Comparison of ENCODE assay signal across 9 cellular contexts in the genomic region with DNA sequence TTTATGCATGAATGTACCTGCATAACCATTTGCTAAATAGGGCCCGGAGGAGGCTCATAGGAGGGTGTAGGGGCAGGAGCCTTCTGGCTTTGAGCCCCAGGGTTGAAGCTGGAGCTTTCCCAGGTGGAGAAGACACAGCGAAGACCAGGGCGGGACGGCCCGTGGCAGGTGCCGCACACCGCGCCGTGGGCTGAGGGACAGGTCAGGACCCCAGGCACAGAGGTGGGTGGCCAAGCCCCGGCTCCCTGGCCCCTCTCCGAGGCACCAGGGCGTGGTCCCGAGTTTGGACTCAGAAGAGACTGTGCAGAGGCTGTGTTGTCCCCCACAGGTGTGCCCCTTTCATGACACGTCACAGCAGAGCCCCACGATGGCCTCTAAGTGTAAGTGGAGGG. TPM values are rescaled to one million over a fixed set of nuclear protein-coding genes. Genes with fewer than 3 reads are reported as not detected.
DNase-seq lines count a peak whose midpoint lies in the region; ATAC-seq and TF ChIP-seq lines count a peak whose summit lies in the region.
"Had no signal": no experiment of that assay in that cellular context is flagged by ENCODE, and none has a peak within 500 bp of the region (broad histone marks: within the 10 kb centered on the region; RNA-seq: fewer than 3 reads in every experiment).

No MANE protein-coding gene starts in this region.

- H3K4me3 ChIP-seq in A673 (ENCODE audit: low read depth, low read length, poor library complexity, severe bottlenecking): peak overlapping the region; percentile 13
- peak overlapping the region in 1 of 2 experiments; percentile 37 for H3K4me3 ChIP-seq in mesenchymal stem cell (ENCODE audit: insufficient read depth in 1 of 2, low read depth in 1 of 2, low read length in 2 of 2)

- H3K79me2 ChIP-seq in H9 (ENCODE audit: insufficient read depth, low read length): no peaks in the 10 kb centered on the region

- H2BK12ac ChIP-seq in H9 (ENCODE audit: insufficient read length, low read depth, low read length) (no peak overlapping the region), mesenchymal stem cell (ENCODE audit: low read length in 2 of 2) (peak overlapping the region in 1 of 2 experiments; percentile 75)

- no peak overlapping the region for H2BK120ac ChIP-seq in H9 (ENCODE audit: low read depth, low read length, poor library complexity, severe bottlenecking)
- no peak overlapping the region for H2BK120ac ChIP-seq in mesenchymal stem cell (ENCODE audit: low read depth, low read length)

- no peak overlapping the region for H3T11ph ChIP-seq in H9 (ENCODE audit: low read length)

- H4K8ac ChIP-seq in H9 (replicated peaks; ENCODE audit: insufficient read length, low read depth, low read length) (no peak overlapping the region), mesenchymal stem cell (ENCODE audit: low read length) (peak overlapping the region; percentile 93)

- H3K27me3 ChIP-seq in A673 (replicated peaks; ENCODE audit: insufficient read depth, low read depth, low read length, poor library complexity): no peaks in the 10 kb centered on the region
- H3K27me3 ChIP-seq in H9 (ENCODE audit: insufficient read depth, low read length): no peaks in the 10 kb centered on the region
- peaks cover 35 to 36% of the 10 kb centered on the region in 2 experiments for H3K27me3 ChIP-seq in mesenchymal stem cell (ENCODE audit: control insufficient read depth in 1 of 2, insufficient read depth in 1 of 2, low read length in 2 of 2)
- H3K27me3 ChIP-seq: right lobe of liver had no signal

- H4K20me1 ChIP-seq in H9 (ENCODE audit: control insufficient read depth, insufficient read depth, insufficient read length): no peaks in the 10 kb centered on the region

- peaks cover 5 to 18% of the 10 kb centered on the region in 2 experiments for H3K4me1 Mint-ChIP-seq in H9
- H3K4me1 Mint-ChIP-seq in T-helper 17 cell: peaks cover 4% of the 10 kb centered on the region
- H3K4me1 Mint-ChIP-seq in activated CD8-positive, alpha-beta T cell treated with anti-CD3 and anti-CD28 coated beads, Interleukin-2, amount 10 ng/mL, durations not matched to agents 7 days and 5 days (ENCODE audit: low read depth): peaks cover 20% of the 10 kb centered on the region

- peaks cover 15% of the 10 kb centered on the region for H3K4me1 ChIP-seq in A673 (ENCODE audit: insufficient read depth, low read length, poor library complexity, severe bottlenecking)
- no peaks in the 10 kb centered on the region for H3K4me1 ChIP-seq in H9 (ENCODE audit: insufficient read depth, low read length)
- peaks cover 19% of the 10 kb centered on the region for H3K4me1 ChIP-seq in mesenchymal stem cell (ENCODE audit: control insufficient read depth, insufficient read depth, low read depth, low read length)

- no peaks in the 10 kb centered on the region for H3K36me3 Mint-ChIP-seq in H9 (ENCODE audit: insufficient read depth in 1 of 3, low read depth in 3 of 3)
- H3K36me3 Mint-ChIP-seq in T-helper 17 cell (ENCODE audit: low read depth): no peaks in the 10 kb centered on the region
- H3K36me3 Mint-ChIP-seq in activated CD8-positive, alpha-beta T cell treated with anti-CD3 and anti-CD28 coated beads, Interleukin-2, amount 10 ng/mL, durations not matched to agents 7 days and 5 days (ENCODE audit: low read depth): no peaks in the 10 kb centered on the region

- H3K23me2 ChIP-seq in H9 (ENCODE audit: insufficient read length, low read depth, low read length, poor library complexity, severe bottlenecking): peaks cover 2% of the 10 kb centered on the region

- H3K27ac Mint-ChIP-seq in H9 (no peak overlapping the region), T-helper 17 cell (peak overlapping the region; percentile 81)
- H3K27ac Mint-ChIP-seq in activated CD8-positive, alpha-beta T cell treated with anti-CD3 and anti-CD28 coated beads, Interleukin-2, amount 10 ng/mL, durations not matched to agents 7 days and 5 days: no peak overlapping the region

- CTCF ChIA-PET in A673 (lab: Charles Lee): interaction anchor here (0.6 kb wide), 1 partner anchor 146 kb away, joined by 4 read pairs; the partner anchor contains the start of gene STK32C
- CTCF ChIA-PET in activated CD8-positive, alpha-beta T cell treated with anti-CD3 and anti-CD28 coated beads, Interleukin-2, amount 10 ng/mL, durations not matched to agents 7 days and 5 days (lab: Charles Lee): interaction anchor here (0.7 to 1.1 kb wide), 4 partner anchors 64 to 92 kb away, joined by 3 to 4 read pairs (median 3); no protein-coding TSS in a partner anchor

- no peak overlapping the region for H3K56ac ChIP-seq in H9 (ENCODE audit: insufficient read length, low read depth, low read length)

- intact Hi-C loops in A673 (cut with micrococcal nuclease; ENCODE audit: unreplicated experiment): loop anchor here (1.0 to 2.0 kb wide), 2 partner anchors 65 to 230 kb away; no protein-coding TSS in a partner anchor

- H2BK5ac ChIP-seq in H9 (ENCODE audit: insufficient read length, low read length) (no peak overlapping the region), mesenchymal stem cell (ENCODE audit: low read depth, low read length, poor library complexity, severe bottlenecking) (no peak overlapping the region)

- DNase-seq in A673 (ENCODE audit: low spot score) (no peak), H9 (no peak), T-helper 17 cell (no peak), mesenchymal stem cell (no peak), SIG-M5 treated with dmso at 0.1 percent for 504 hours (lab: John Stamatoyannopoulos, UW; ENCODE audit: unreplicated experiment) (no peak), cerebellum (ENCODE audit: low spot score) (no peak), AG08395 (ENCODE audit: low spot score) (no peak)
- no peak for DNase-seq in activated CD8-positive, alpha-beta T cell treated with anti-CD3 and anti-CD28 coated beads, Interleukin-2, amount 10 ng/mL, durations not matched to agents 7 days and 5 days

- H3K4me3 Mint-ChIP-seq in H9: no peak overlapping the region; a peak in 1 of 5 replicates
- no peak overlapping the region for H3K4me3 Mint-ChIP-seq in T-helper 17 cell
- H3K4me3 Mint-ChIP-seq in activated CD8-positive, alpha-beta T cell treated with anti-CD3 and anti-CD28 coated beads, Interleukin-2, amount 10 ng/mL, durations not matched to agents 7 days and 5 days: no peak overlapping the region

- no peak overlapping the region for H4K91ac ChIP-seq in H9 (ENCODE audit: insufficient read length, low read depth, low read length)
- peak overlapping the region; percentile 52 for H4K91ac ChIP-seq in mesenchymal stem cell (ENCODE audit: low read length)

- ATAC-seq in T-helper 17 cell: no peak
- ATAC-seq in activated CD8-positive, alpha-beta T cell treated with anti-CD3 and anti-CD28 coated beads, Interleukin-2, amount 10 ng/mL, durations not matched to agents 7 days and 5 days: no peak

- H3K4me2 ChIP-seq in H9 (ENCODE audit: insufficient read depth, insufficient read length, low read length) (peak overlapping the region; percentile 37), mesenchymal stem cell (ENCODE audit: low read length, poor library complexity, severe bottlenecking) (peak overlapping the region; percentile 3)

- no CpG with 5 or more reads among the region's 15 CpGs for WGBS in H9 (ENCODE audit: extremely low coverage, insufficient read length, low lambda C conversion rate)
- 73% methylated on average over 15 of the region's 15 CpGs for WGBS in mesenchymal stem cell

- H3K27me3 Mint-ChIP-seq in H9 (ENCODE audit: low read depth): peaks cover 12% of the 10 kb centered on the region
- no peaks in the 10 kb centered on the region for H3K27me3 Mint-ChIP-seq in T-helper 17 cell
- no peaks in the 10 kb centered on the region for H3K27me3 Mint-ChIP-seq in activated CD8-positive, alpha-beta T cell treated with anti-CD3 and anti-CD28 coated beads, Interleukin-2, amount 10 ng/mL, durations not matched to agents 7 days and 5 days (ENCODE audit: low read depth)

- H2AFZ ChIP-seq in H9 (ENCODE audit: low read length): no peak overlapping the region
- H2AFZ ChIP-seq in mesenchymal stem cell (ENCODE audit: low read depth, low read length): no peak overlapping the region

- H3K36me3 ChIP-seq in A673 (ENCODE audit: insufficient read depth, low read length, poor library complexity, severe bottlenecking): no peaks in the 10 kb centered on the region
- no peaks in the 10 kb centered on the region for H3K36me3 ChIP-seq in mesenchymal stem cell (ENCODE audit: control insufficient read depth in 1 of 2, insufficient read depth in 2 of 2, low read depth in 1 of 2, low read length in 2 of 2)
- H3K36me3 ChIP-seq: right lobe of liver had no signal

- no peaks in the 10 kb centered on the region for H3K9me3 Mint-ChIP-seq in H9
- no peaks in the 10 kb centered on the region for H3K9me3 Mint-ChIP-seq in activated CD8-positive, alpha-beta T cell treated with anti-CD3 and anti-CD28 coated beads, Interleukin-2, amount 10 ng/mL, durations not matched to agents 7 days and 5 days (ENCODE audit: insufficient read depth)

- no peak overlapping the region; the same call in 1 of the 2 replicates for H3K14ac ChIP-seq in H9 (ENCODE audit: insufficient read depth, low read length)
- H3K14ac ChIP-seq in mesenchymal stem cell (ENCODE audit: low read length in 2 of 2): no peak overlapping the region

- H3K4ac ChIP-seq in H9 (ENCODE audit: low read depth, low read length) (no peak overlapping the region), mesenchymal stem cell (ENCODE audit: low read depth in 1 of 2, low read length in 2 of 2) (no peak overlapping the region)

- H2BK15ac ChIP-seq in H9 (ENCODE audit: low read depth, low read length) (no peak overlapping the region), mesenchymal stem cell (ENCODE audit: low read depth, poor library complexity, severe bottlenecking) (no peak overlapping the region)

- H3K23ac ChIP-seq in H9 (ENCODE audit: insufficient read length, low read depth, low read length) (no peak overlapping the region), mesenchymal stem cell (ENCODE audit: low read length in 2 of 2) (no peak overlapping the region)

- H2AK5ac ChIP-seq in H9 (ENCODE audit: insufficient read length, low read length): no peak overlapping the region
- H2AK5ac ChIP-seq in mesenchymal stem cell (ENCODE audit: low read length, severe bottlenecking): no peak overlapping the region

- H3K9me3 ChIP-seq in A673 (ENCODE audit: low read depth, low read length, poor library complexity, severe bottlenecking) (no peaks in the 10 kb centered on the region), H9 (ENCODE audit: control insufficient read depth, low read depth, low read length) (no peaks in the 10 kb centered on the region), T-helper 17 cell (ENCODE audit: control insufficient read depth, low read length, poor library complexity, severe bottlenecking) (no peaks in the 10 kb centered on the region), mesenchymal stem cell (ENCODE audit: control insufficient read depth, low read length) (no peaks in the 10 kb centered on the region)
- H3K9me3 ChIP-seq: right lobe of liver had no signal

- no TSS peak for BruUV-seq in A673 (replicated peaks; lab: Mats Ljungman, UMichigan)

- H3K9ac ChIP-seq in H9 (ENCODE audit: extremely low read depth, insufficient read length, low read length): no peak overlapping the region
- peak overlapping the region; percentile 48 for H3K9ac ChIP-seq in mesenchymal stem cell (ENCODE audit: low read length)

- H3K79me1 ChIP-seq in H9 (ENCODE audit: insufficient read depth, low read depth, low read length, poor library complexity, severe bottlenecking) (no peaks in the 10 kb centered on the region), mesenchymal stem cell (replicated peaks; ENCODE audit: low read length, poor library complexity, severe bottlenecking) (no peaks in the 10 kb centered on the region)

- H4K5ac ChIP-seq in H9 (ENCODE audit: insufficient read length, low read depth, low read length): no peak overlapping the region

- TF ChIP-seq CTCF in A673 (conservative IDR thresholded peaks at IDR 0.05; ENCODE audit: low read depth, low read length) (no peak), H9 (conservative IDR thresholded peaks at IDR 0.05) (no peak; the same call in 2 of the 3 replicates)

- H3K18ac ChIP-seq in H9 (ENCODE audit: insufficient read length, low read depth, low read length) (no peak overlapping the region), mesenchymal stem cell (ENCODE audit: low read depth in 1 of 2, low read length in 2 of 2) (peak overlapping the region in 1 of 2 experiments; percentile 8)

- H2BK20ac ChIP-seq in H9 (ENCODE audit: low read depth, low read length, poor library complexity, severe bottlenecking): no peak overlapping the region

- POLR2A ChIA-PET in A673 (lab: Charles Lee; ENCODE audit: low non-redundant PET): no interaction called here
- POLR2A ChIA-PET in activated CD8-positive, alpha-beta T cell treated with anti-CD3 and anti-CD28 coated beads, Interleukin-2, amount 10 ng/mL, durations not matched to agents 7 days and 5 days (lab: Charles Lee): interaction anchor here (0.8 kb wide), 1 partner anchor 499 kb away, joined by 3 read pairs; no protein-coding TSS in a partner anchor

- no peak overlapping the region for H3K27ac ChIP-seq in A673 (ENCODE audit: low read depth, low read length, poor library complexity, severe bottlenecking)
- no peak overlapping the region for H3K27ac ChIP-seq in H9 (ENCODE audit: insufficient read length, low read depth, low read length)
- no peak overlapping the region for H3K27ac ChIP-seq in mesenchymal stem cell (ENCODE audit: low read length, poor library complexity, severe bottlenecking)

RNA-seq across cellular contexts. Expression of gene PWWP2B, which starts 56.5 kb away (rescaled TPM):
- total RNA-seq in A673 (2021): 18.6 and 21.2 TPM in 2 replicates
- total RNA-seq in H9 (2021): 9.5 and 10.0 TPM in 2 replicates
- total RNA-seq in T-helper 17 cell: 10 to 100 TPM; 15.7 to 16.7 TPM
- 9.8 TPM for polyA plus RNA-seq in mesenchymal stem cell (2013, experiment 1 of 2)
- polyA plus RNA-seq in mesenchymal stem cell (2013, experiment 2 of 2): 9.5 TPM
- total RNA-seq in cerebellum: 4.7 TPM
- total RNA-seq in activated CD8-positive, alpha-beta T cell treated with anti-CD3 and anti-CD28 coated beads, Interleukin-2, amount 10 ng/mL, durations not matched to agents 7 days and 5 days: 10 to 100 TPM; 15.0 to 15.7 TPM
